In the genomic region with DNA sequence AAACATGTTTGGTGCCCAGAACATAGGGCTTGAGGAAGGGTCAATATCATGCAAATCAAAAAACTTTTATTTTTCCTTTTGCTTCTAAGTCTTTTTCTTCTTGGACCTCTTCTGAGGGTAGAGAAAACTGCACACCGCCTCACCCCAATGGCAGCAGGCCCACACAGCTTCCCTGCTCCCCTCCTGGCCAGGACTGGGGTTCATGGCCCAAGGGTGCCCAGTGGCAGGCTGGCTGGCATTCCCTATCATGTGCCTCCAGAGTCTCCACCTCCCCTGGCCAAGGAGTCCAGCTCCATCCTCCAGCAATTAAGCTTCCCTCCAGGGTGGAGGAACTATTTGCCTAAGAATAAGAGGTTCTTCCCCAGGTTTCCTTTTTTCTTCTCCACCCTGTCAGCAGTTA, we compare ENCODE assay signal across 37 cellular contexts.
"Had no signal": no experiment of that assay in that cellular context is flagged by ENCODE, and none has a peak within 500 bp of the region (broad histone marks: within the 10 kb centered on the region; RNA-seq: fewer than 3 reads in every experiment).

No MANE protein-coding gene starts in this region.

- H3K4me1 ChIP-seq: adrenal gland, ascending aorta, body of pancreas had no signal

- H3K27ac Mint-ChIP-seq: activated naive CD4-positive, alpha-beta T cell treated with anti-CD3 and anti-CD28 coated beads for 36 hours; activated naive CD4-positive, alpha-beta T cell treated with anti-CD3 and anti-CD28 coated beads, Interleukin-2, amount 10 ng/mL, durations not matched to agents 7 days and 5 days; activated naive CD4-positive, alpha-beta T cell treated with anti-CD3 and anti-CD28 coated beads, Interleukin-2, amount 50 U/mL, for 24 hours; activated naive CD8-positive, alpha-beta T cell; activated naive CD8-positive, alpha-beta T cell treated with anti-CD3 and anti-CD28 coated beads for 36 hours; activated naive CD8-positive, alpha-beta T cell treated with anti-CD3 and anti-CD28 coated beads, Interleukin-2, amount 10 ng/mL, durations not matched to agents 7 days and 5 days; activated naive CD8-positive, alpha-beta T cell treated with anti-CD3 and anti-CD28 coated beads, Interleukin-2, amount 50 U/mL, for 24 hours; activated T-cell treated with anti-CD3 and anti-CD28 coated beads, Interleukin-2, amount 50 U/mL, for 24 hours; activated T-cell treated with anti-CD3 and anti-CD28 coated beads, Interleukin-2, amount 50 U/mL, for 72 hours; activated T-helper 1 cell treated with anti-CD3 and anti-CD28 coated beads, Interleukin-12 subunit alpha, Interleukin-12 subunit beta, Interleukin-2, Interleukin-4 antibody, amounts not matched to agents 30 ng/mL and 10 ng/mL and 1 ng/mL, durations not matched to agents 14 hours and 24 hours and 36 hours; activated T-helper 17 cell treated with anti-CD3 and anti-CD28 coated beads, Interleukin-2, amount 50 U/mL, for 72 hours; activated T-helper 2 cell treated with anti-CD3 and anti-CD28 coated beads, Interferon-gamma antibody, Interleukin-2, Interleukin-4, amounts not matched to agents 10 μg/mL and 5 μg/mL and 100 μg/mL, durations not matched to agents 14 hours and 24 hours and 36 hours; brain had no signal

- H3K27me3 Mint-ChIP-seq: activated naive CD4-positive, alpha-beta T cell treated with anti-CD3 and anti-CD28 coated beads, Interleukin-2, amount 10 ng/mL, durations not matched to agents 7 days and 5 days; activated naive CD4-positive, alpha-beta T cell treated with anti-CD3 and anti-CD28 coated beads, Interleukin-2, amount 50 U/mL, for 24 hours; activated naive CD8-positive, alpha-beta T cell; activated naive CD8-positive, alpha-beta T cell treated with anti-CD3 and anti-CD28 coated beads for 36 hours; activated naive CD8-positive, alpha-beta T cell treated with anti-CD3 and anti-CD28 coated beads, Interleukin-2, amount 10 ng/mL, durations not matched to agents 7 days and 5 days; activated naive CD8-positive, alpha-beta T cell treated with anti-CD3 and anti-CD28 coated beads, Interleukin-2, amount 50 U/mL, for 24 hours; activated T-cell treated with anti-CD3 and anti-CD28 coated beads, Interleukin-2, amount 50 U/mL, for 24 hours; activated T-helper 17 cell treated with anti-CD3 and anti-CD28 coated beads, Interleukin-2, amount 50 U/mL, for 72 hours; central memory CD8-positive, alpha-beta T cell had no signal

- H3K4me3 ChIP-seq: adrenal gland, ascending aorta, body of pancreas, cardiac muscle cell had no signal

- H3K4me1 Mint-ChIP-seq: activated naive CD4-positive, alpha-beta T cell treated with anti-CD3 and anti-CD28 coated beads, Interleukin-2, amount 10 ng/mL, durations not matched to agents 7 days and 5 days; activated naive CD4-positive, alpha-beta T cell treated with anti-CD3 and anti-CD28 coated beads, Interleukin-2, amount 50 U/mL, for 24 hours; activated naive CD8-positive, alpha-beta T cell treated with anti-CD3 and anti-CD28 coated beads for 36 hours; activated naive CD8-positive, alpha-beta T cell treated with anti-CD3 and anti-CD28 coated beads, Interleukin-2, amount 10 ng/mL, durations not matched to agents 7 days and 5 days; activated naive CD8-positive, alpha-beta T cell treated with anti-CD3 and anti-CD28 coated beads, Interleukin-2, amount 50 U/mL, for 24 hours; activated T-helper 17 cell treated with anti-CD3 and anti-CD28 coated beads, Interleukin-2, amount 50 U/mL, for 72 hours; brain; central memory CD8-positive, alpha-beta T cell had no signal

- DNase-seq: activated effector memory CD4-positive, alpha-beta T cell treated with anti-CD3 and anti-CD28 coated beads, Interleukin-2, amount 50 U/mL, for 16 hours; activated effector memory CD4-positive, alpha-beta T cell treated with Interleukin-2 at 50 U/mL for 16 hours; activated gamma-delta T cell; activated gamma-delta T cell treated with Interleukin-2 at 50 U/mL for 16 hours; activated naive CD4-positive, alpha-beta T cell; activated naive CD4-positive, alpha-beta T cell treated with anti-CD3 and anti-CD28 coated beads for 36 hours; activated naive CD4-positive, alpha-beta T cell treated with anti-CD3 and anti-CD28 coated beads, Interleukin-2, amount 10 ng/mL, durations not matched to agents 7 days and 5 days; activated naive CD4-positive, alpha-beta T cell treated with anti-CD3 and anti-CD28 coated beads, Interleukin-2, amount 50 U/mL, for 16 hours; activated naive CD4-positive, alpha-beta T cell treated with Interleukin-2 at 50 U/mL for 16 hours; activated naive CD8-positive, alpha-beta T cell treated with anti-CD3 and anti-CD28 coated beads for 36 hours; activated naive CD8-positive, alpha-beta T cell treated with anti-CD3 and anti-CD28 coated beads, Interleukin-2, amount 10 ng/mL, durations not matched to agents 7 days and 5 days; activated naive CD8-positive, alpha-beta T cell treated with anti-CD3 and anti-CD28 coated beads, Interleukin-2, amount 50 U/mL, for 24 hours; activated T-cell treated with anti-CD3 and anti-CD28 coated beads, Interleukin-2, amount 50 U/mL, for 1 hour; activated T-cell treated with anti-CD3 and anti-CD28 coated beads, Interleukin-2, amount 50 U/mL, for 24 hours; activated T-cell treated with anti-CD3 and anti-CD28 coated beads, Interleukin-2, amount 50 U/mL, for 4 hours; activated T-cell treated with anti-CD3 and anti-CD28 coated beads, Interleukin-2, amount 50 U/mL, for 48 hours; activated T-cell treated with anti-CD3 and anti-CD28 coated beads, Interleukin-2, amount 50 U/mL, for 72 hours; adrenal gland; amniotic stem cell; amygdala; anterior cingulate cortex; aorta; body of pancreas; brain microvascular endothelial cell; caudate nucleus; central memory CD4-positive, alpha-beta T cell; cerebellar nuclear complex had no signal

- H3K27me3 ChIP-seq: adrenal gland, ascending aorta, body of pancreas, brain microvascular endothelial cell, cardiac muscle cell had no signal

- H3K9me3 ChIP-seq: adrenal gland, ascending aorta, body of pancreas had no signal

- H3K4me3 Mint-ChIP-seq: activated naive CD4-positive, alpha-beta T cell treated with anti-CD3 and anti-CD28 coated beads for 36 hours; activated naive CD4-positive, alpha-beta T cell treated with anti-CD3 and anti-CD28 coated beads, Interleukin-2, amount 10 ng/mL, durations not matched to agents 7 days and 5 days; activated naive CD4-positive, alpha-beta T cell treated with anti-CD3 and anti-CD28 coated beads, Interleukin-2, amount 50 U/mL, for 24 hours; activated naive CD8-positive, alpha-beta T cell; activated naive CD8-positive, alpha-beta T cell treated with anti-CD3 and anti-CD28 coated beads for 36 hours; activated naive CD8-positive, alpha-beta T cell treated with anti-CD3 and anti-CD28 coated beads, Interleukin-2, amount 10 ng/mL, durations not matched to agents 7 days and 5 days; activated naive CD8-positive, alpha-beta T cell treated with anti-CD3 and anti-CD28 coated beads, Interleukin-2, amount 50 U/mL, for 24 hours; activated T-cell treated with anti-CD3 and anti-CD28 coated beads, Interleukin-2, amount 50 U/mL, for 24 hours; activated T-cell treated with anti-CD3 and anti-CD28 coated beads, Interleukin-2, amount 50 U/mL, for 4 hours; activated T-cell treated with anti-CD3 and anti-CD28 coated beads, Interleukin-2, amount 50 U/mL, for 72 hours; activated T-helper 1 cell treated with anti-CD3 and anti-CD28 coated beads, Interleukin-12 subunit alpha, Interleukin-12 subunit beta, Interleukin-2, Interleukin-4 antibody, amounts not matched to agents 30 ng/mL and 10 ng/mL and 1 ng/mL, durations not matched to agents 14 hours and 24 hours and 36 hours; activated T-helper 17 cell treated with anti-CD3 and anti-CD28 coated beads, Interleukin-2, amount 50 U/mL, for 72 hours; brain; central memory CD8-positive, alpha-beta T cell had no signal

- H3K36me3 ChIP-seq: adrenal gland, ascending aorta, brain microvascular endothelial cell, cardiac muscle cell had no signal

- H3K36me3 Mint-ChIP-seq: activated naive CD4-positive, alpha-beta T cell treated with anti-CD3 and anti-CD28 coated beads, Interleukin-2, amount 10 ng/mL, durations not matched to agents 7 days and 5 days; activated naive CD4-positive, alpha-beta T cell treated with anti-CD3 and anti-CD28 coated beads, Interleukin-2, amount 50 U/mL, for 24 hours; activated naive CD4-positive, alpha-beta T cell treated with anti-CD3 and anti-CD28 coated beads, Interleukin-2, amount 50 U/mL, for 72 hours; activated naive CD8-positive, alpha-beta T cell; activated naive CD8-positive, alpha-beta T cell treated with anti-CD3 and anti-CD28 coated beads for 36 hours; activated naive CD8-positive, alpha-beta T cell treated with anti-CD3 and anti-CD28 coated beads, Interleukin-2, amount 10 ng/mL, durations not matched to agents 7 days and 5 days; brain had no signal

- H3K27ac ChIP-seq: adrenal gland, ascending aorta, body of pancreas, brain microvascular endothelial cell, cardiac muscle cell had no signal

- H3K9me3 Mint-ChIP-seq: activated naive CD4-positive, alpha-beta T cell treated with anti-CD3 and anti-CD28 coated beads for 36 hours; activated naive CD4-positive, alpha-beta T cell treated with anti-CD3 and anti-CD28 coated beads, Interleukin-2, amount 50 U/mL, for 24 hours; activated naive CD4-positive, alpha-beta T cell treated with anti-CD3 and anti-CD28 coated beads, Interleukin-2, amount 50 U/mL, for 72 hours; activated naive CD8-positive, alpha-beta T cell treated with anti-CD3 and anti-CD28 coated beads, Interleukin-2, amount 50 U/mL, for 24 hours; activated T-cell treated with anti-CD3 and anti-CD28 coated beads, Interleukin-2, amount 50 U/mL, for 24 hours; activated T-cell treated with anti-CD3 and anti-CD28 coated beads, Interleukin-2, amount 50 U/mL, for 72 hours had no signal
